In the genomic region with DNA sequence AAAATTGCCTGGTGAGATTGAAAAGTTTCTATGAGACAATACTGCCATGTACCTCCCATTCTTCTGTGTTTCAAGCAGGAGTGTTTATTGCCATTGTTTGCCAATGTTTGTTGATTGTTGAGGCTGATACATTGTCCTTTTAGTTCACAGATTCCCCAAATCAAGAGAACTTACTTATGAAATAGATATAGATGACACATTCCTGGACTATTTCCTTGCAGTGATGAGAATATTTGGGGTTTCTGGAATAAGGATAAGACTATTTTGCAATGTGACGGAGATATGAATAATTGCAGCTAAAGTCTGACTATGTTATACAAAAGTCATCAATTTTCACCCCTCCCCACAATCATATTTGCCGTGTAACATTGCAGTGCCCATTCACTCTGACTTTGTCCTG, we compare ENCODE assay signal across 20 cellular contexts.
DNase-seq lines count a peak whose midpoint lies in the region; ATAC-seq and TF ChIP-seq lines count a peak whose summit lies in the region.
"Had no signal": no experiment of that assay in that cellular context is flagged by ENCODE, and none has a peak within 500 bp of the region (broad histone marks: within the 10 kb centered on the region; RNA-seq: fewer than 3 reads in every experiment).

No MANE protein-coding gene starts in this region.

- peak; percentile 88 for DNase-seq in HS-5 (ENCODE audit: low read depth)
- DNase-seq in cardiac fibroblast (ENCODE audit: low read depth in 2 of 2) = peak; percentile 1 to 4
- DNase-seq in neural progenitor cell (ENCODE audit: low spot score) = no peak
- DNase-seq in NCI-H146 (lab: John Stamatoyannopoulos, UW) = no peak
- DNase-seq in DMS79 (lab: John Stamatoyannopoulos, UW) = no peak
- DNase-seq: 8988T; CD4-positive, CD25-positive, alpha-beta regulatory T cell; DMS53; KBM-7; MV-4-11; NCI-H1105 treated with DMSO at 0.1 percent for 48 hours; NCI-H2029; NCI-H526 treated with DMSO at 0.1 percent for 48 hours; SHP77 treated with DMSO at 0.1 percent for 48 hours had no signal

- peaks cover 6% of the 10 kb centered on the region for H3K27me3 Mint-ChIP-seq in neural progenitor cell (ENCODE audit: insufficient read depth, low read depth)
- H3K27me3 Mint-ChIP-seq: CD4-positive, CD25-positive, alpha-beta regulatory T cell had no signal

- H3K79me2 ChIP-seq in ACC112 (ENCODE audit: control insufficient read depth, insufficient read depth, low read length, unreplicated experiment) (no peaks in the 10 kb centered on the region), neural progenitor cell (ENCODE audit: low read depth) (no peaks in the 10 kb centered on the region)

- no peaks in the 10 kb centered on the region for H4K20me1 ChIP-seq in neural progenitor cell (ENCODE audit: low read depth)
- H4K20me1 ChIP-seq: BLaER1 had no signal

- H3K27me3 ChIP-seq in ACC112 (ENCODE audit: insufficient read depth, low read length) = no peaks in the 10 kb centered on the region
- H3K27me3 ChIP-seq in neural progenitor cell = no peaks in the 10 kb centered on the region
- H3K27me3 ChIP-seq: BLaER1 had no signal

- H3K36me3 ChIP-seq in ACC112 (ENCODE audit: insufficient read depth, low read length) (no peaks in the 10 kb centered on the region), neural progenitor cell (no peaks in the 10 kb centered on the region)
- H3K36me3 ChIP-seq: BLaER1 had no signal

- no peak overlapping the region for H3K27ac Mint-ChIP-seq in neural progenitor cell
- H3K27ac Mint-ChIP-seq: CD4-positive, CD25-positive, alpha-beta regulatory T cell had no signal

- ATAC-seq in HG03342 (IDR thresholded peaks at IDR 0.05; ENCODE audit: unreplicated experiment) = no peak
- ATAC-seq: GM12878, Panc1 had no signal

- no peak overlapping the region for H3K4me2 ChIP-seq in neural progenitor cell
- H3K4me2 ChIP-seq: BLaER1 had no signal

- no peaks in the 10 kb centered on the region for H3F3A ChIP-seq in neural progenitor cell (ENCODE audit: low read depth)

- H3K4me1 Mint-ChIP-seq in neural progenitor cell = no peaks in the 10 kb centered on the region
- H3K4me1 Mint-ChIP-seq: CD4-positive, CD25-positive, alpha-beta regulatory T cell had no signal

- H3K9ac ChIP-seq in neural progenitor cell = no peak overlapping the region
- H3K9ac ChIP-seq: BLaER1 had no signal

- H3K27ac ChIP-seq in ACC112 (ENCODE audit: low read depth, low read length) = peak overlapping the region; percentile 61
- no peak overlapping the region for H3K27ac ChIP-seq in neural progenitor cell
- H3K27ac ChIP-seq: BLaER1, RWPE1 had no signal

- no peaks in the 10 kb centered on the region for H3K36me3 Mint-ChIP-seq in neural progenitor cell
- H3K36me3 Mint-ChIP-seq: CD4-positive, CD25-positive, alpha-beta regulatory T cell had no signal

- TF ChIP-seq CTCF in cardiac fibroblast (IDR thresholded peaks at IDR 0.05; ENCODE audit: low read depth, low read length) (no peak), neural progenitor cell (IDR thresholded peaks at IDR 0.05) (no peak)

- H3K4me3 ChIP-seq in ACC112 (ENCODE audit: low read depth, low read length) = no peak overlapping the region
- no peak overlapping the region for H3K4me3 ChIP-seq in cardiac fibroblast (replicated peaks in 1 of 2; ENCODE audit: low read depth in 2 of 2, low read length in 2 of 2)
- H3K4me3 ChIP-seq in neural progenitor cell = no peak overlapping the region
- H3K4me3 ChIP-seq: BLaER1, GM12878 had no signal

- H3K4me1 ChIP-seq in ACC112 (ENCODE audit: control insufficient read depth, insufficient read depth, low read length, unreplicated experiment) (peaks cover 11% of the 10 kb centered on the region), neural progenitor cell (no peaks in the 10 kb centered on the region)
- H3K4me1 ChIP-seq: BLaER1 had no signal

- H3K4me3 Mint-ChIP-seq in neural progenitor cell = no peak overlapping the region
- H3K4me3 Mint-ChIP-seq: CD4-positive, CD25-positive, alpha-beta regulatory T cell had no signal

- no peaks in the 10 kb centered on the region for H3K9me3 ChIP-seq in neural progenitor cell (ENCODE audit: low read depth)
- H3K9me3 ChIP-seq: BLaER1 had no signal

- H2AFZ ChIP-seq in ACC112 (ENCODE audit: low read length, unreplicated experiment) = peak overlapping the region; percentile 17
- peak overlapping the region; percentile 42 for H2AFZ ChIP-seq in neural progenitor cell (replicated peaks)

- H3K9me3 Mint-ChIP-seq in neural progenitor cell = no peaks in the 10 kb centered on the region

Comparison
In these comparisons a context has a peak if more than half of its experiments do, and no peak if none do; other contexts are left out.
1. DNase-seq: peak in HS-5 (single experiment) and cardiac fibroblast (2 of 2); none in neural progenitor cell (single experiment), NCI-H146 (single experiment) and DMS79 (single experiment).